In genomic region chr12:46542-46941, GRCh38 we compare ENCODE assay signal across 1 cellular context. TPM values are rescaled to one million over a fixed set of nuclear protein-coding genes. Genes with fewer than 3 reads are reported as not detected.
"Had no signal": no experiment of that assay in that cellular context is flagged by ENCODE, and none has a peak within 500 bp of the region (broad histone marks: within the 10 kb centered on the region; RNA-seq: fewer than 3 reads in every experiment).

No MANE protein-coding gene starts in this region.

RNA-seq across cellular contexts. Expression of gene IQSEC3, which starts 20.0 kb away (rescaled TPM):
- total RNA-seq: myocyte had no signal
